In the genomic region with DNA sequence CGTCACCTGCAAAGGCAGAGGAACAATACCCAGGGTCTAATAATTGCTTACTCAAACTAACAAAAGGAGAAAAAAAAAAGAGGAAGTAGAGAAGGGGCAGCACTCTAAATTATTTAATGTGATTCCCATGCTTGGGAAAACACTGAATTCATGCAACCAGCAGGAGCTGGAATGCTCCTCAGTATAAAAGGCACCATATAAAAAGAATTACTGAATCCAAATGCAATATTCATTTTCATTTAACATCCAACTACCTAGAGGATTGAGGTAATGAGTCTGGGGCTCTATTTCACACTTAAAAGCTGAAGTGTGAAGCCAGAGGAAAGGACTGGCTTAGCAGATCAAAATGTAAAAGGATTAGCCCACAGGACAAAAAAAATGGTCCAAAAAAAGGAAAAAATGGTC, we compare ENCODE assay signal across 1 cellular context.
TF ChIP-seq lines count a peak whose summit lies in the region.

No MANE protein-coding gene starts in this region.

TF ChIP-seq in GM12878, 131 proteins besides CTCF, POLR2A, EP300 and RAD21 (continued from another document):
- TF ChIP-seq SPI1 (IDR thresholded peaks at IDR 0.05; ENCODE audit: borderline replicate concordance, insufficient read depth, low read depth, low read length) (peak; percentile 79), BCL11A (IDR thresholded peaks at IDR 0.05; ENCODE audit: low read depth, low read length) (no peak), ZNF384 (IDR thresholded peaks at IDR 0.05; ENCODE audit: borderline replicate concordance, low read depth, low read length) (0 out of 2 replicates have a peak, but pooled peaks have one; percentile 48), CREB1 (IDR thresholded peaks at IDR 0.05; ENCODE audit: low read depth) (0 out of 2 replicates have a peak, but pooled peaks have one; percentile 14), MTA3 (IDR thresholded peaks at IDR 0.05; ENCODE audit: borderline replicate concordance, low read length) (no peak), BMI1 (IDR thresholded peaks at IDR 0.05; ENCODE audit: borderline replicate concordance) (peak; percentile 27; the same call in 1 of the 2 replicates), MXI1 (IDR thresholded peaks at IDR 0.05; ENCODE audit: low read depth, low read length) (0 out of 2 replicates have a peak, but pooled peaks have one; percentile 29), HCFC1 (IDR thresholded peaks at IDR 0.05; ENCODE audit: low read length) (no peak), IRF4 (IDR thresholded peaks at IDR 0.05; ENCODE audit: low read depth, low read length) (0 out of 2 replicates have a peak, but pooled peaks have one; percentile 31), PAX8 (IDR thresholded peaks at IDR 0.05) (peak; percentile 15; the same call in 1 of the 2 replicates), JUNB (IDR thresholded peaks at IDR 0.05) (peak; percentile 76), SRF (IDR thresholded peaks at IDR 0.05; ENCODE audit: low read depth in 2 of 2, low read length in 2 of 2) (no peak), YY1 (IDR thresholded peaks at IDR 0.05; ENCODE audit: low read depth, low read length) (no peak), ZNF217 (IDR thresholded peaks at IDR 0.05) (no peak)
- TF ChIP-seq, protein P1, sequence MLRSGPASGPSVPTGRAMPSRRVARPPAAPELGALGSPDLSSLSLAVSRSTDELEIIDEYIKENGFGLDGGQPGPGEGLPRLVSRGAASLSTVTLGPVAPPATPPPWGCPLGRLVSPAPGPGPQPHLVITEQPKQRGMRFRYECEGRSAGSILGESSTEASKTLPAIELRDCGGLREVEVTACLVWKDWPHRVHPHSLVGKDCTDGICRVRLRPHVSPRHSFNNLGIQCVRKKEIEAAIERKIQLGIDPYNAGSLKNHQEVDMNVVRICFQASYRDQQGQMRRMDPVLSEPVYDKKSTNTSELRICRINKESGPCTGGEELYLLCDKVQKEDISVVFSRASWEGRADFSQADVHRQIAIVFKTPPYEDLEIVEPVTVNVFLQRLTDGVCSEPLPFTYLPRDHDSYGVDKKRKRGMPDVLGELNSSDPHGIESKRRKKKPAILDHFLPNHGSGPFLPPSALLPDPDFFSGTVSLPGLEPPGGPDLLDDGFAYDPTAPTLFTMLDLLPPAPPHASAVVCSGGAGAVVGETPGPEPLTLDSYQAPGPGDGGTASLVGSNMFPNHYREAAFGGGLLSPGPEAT (IDR thresholded peaks at IDR 0.05; ENCODE audit: low read depth): peak; percentile 65
- TF ChIP-seq, protein P2, sequence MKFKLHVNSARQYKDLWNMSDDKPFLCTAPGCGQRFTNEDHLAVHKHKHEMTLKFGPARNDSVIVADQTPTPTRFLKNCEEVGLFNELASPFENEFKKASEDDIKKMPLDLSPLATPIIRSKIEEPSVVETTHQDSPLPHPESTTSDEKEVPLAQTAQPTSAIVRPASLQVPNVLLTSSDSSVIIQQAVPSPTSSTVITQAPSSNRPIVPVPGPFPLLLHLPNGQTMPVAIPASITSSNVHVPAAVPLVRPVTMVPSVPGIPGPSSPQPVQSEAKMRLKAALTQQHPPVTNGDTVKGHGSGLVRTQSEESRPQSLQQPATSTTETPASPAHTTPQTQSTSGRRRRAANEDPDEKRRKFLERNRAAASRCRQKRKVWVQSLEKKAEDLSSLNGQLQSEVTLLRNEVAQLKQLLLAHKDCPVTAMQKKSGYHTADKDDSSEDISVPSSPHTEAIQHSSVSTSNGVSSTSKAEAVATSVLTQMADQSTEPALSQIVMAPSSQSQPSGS (IDR thresholded peaks at IDR 0.05; ENCODE audit: low read length): peak; percentile 45; the same call in 1 of the 2 replicates
- TF ChIP-seq, protein P3, sequence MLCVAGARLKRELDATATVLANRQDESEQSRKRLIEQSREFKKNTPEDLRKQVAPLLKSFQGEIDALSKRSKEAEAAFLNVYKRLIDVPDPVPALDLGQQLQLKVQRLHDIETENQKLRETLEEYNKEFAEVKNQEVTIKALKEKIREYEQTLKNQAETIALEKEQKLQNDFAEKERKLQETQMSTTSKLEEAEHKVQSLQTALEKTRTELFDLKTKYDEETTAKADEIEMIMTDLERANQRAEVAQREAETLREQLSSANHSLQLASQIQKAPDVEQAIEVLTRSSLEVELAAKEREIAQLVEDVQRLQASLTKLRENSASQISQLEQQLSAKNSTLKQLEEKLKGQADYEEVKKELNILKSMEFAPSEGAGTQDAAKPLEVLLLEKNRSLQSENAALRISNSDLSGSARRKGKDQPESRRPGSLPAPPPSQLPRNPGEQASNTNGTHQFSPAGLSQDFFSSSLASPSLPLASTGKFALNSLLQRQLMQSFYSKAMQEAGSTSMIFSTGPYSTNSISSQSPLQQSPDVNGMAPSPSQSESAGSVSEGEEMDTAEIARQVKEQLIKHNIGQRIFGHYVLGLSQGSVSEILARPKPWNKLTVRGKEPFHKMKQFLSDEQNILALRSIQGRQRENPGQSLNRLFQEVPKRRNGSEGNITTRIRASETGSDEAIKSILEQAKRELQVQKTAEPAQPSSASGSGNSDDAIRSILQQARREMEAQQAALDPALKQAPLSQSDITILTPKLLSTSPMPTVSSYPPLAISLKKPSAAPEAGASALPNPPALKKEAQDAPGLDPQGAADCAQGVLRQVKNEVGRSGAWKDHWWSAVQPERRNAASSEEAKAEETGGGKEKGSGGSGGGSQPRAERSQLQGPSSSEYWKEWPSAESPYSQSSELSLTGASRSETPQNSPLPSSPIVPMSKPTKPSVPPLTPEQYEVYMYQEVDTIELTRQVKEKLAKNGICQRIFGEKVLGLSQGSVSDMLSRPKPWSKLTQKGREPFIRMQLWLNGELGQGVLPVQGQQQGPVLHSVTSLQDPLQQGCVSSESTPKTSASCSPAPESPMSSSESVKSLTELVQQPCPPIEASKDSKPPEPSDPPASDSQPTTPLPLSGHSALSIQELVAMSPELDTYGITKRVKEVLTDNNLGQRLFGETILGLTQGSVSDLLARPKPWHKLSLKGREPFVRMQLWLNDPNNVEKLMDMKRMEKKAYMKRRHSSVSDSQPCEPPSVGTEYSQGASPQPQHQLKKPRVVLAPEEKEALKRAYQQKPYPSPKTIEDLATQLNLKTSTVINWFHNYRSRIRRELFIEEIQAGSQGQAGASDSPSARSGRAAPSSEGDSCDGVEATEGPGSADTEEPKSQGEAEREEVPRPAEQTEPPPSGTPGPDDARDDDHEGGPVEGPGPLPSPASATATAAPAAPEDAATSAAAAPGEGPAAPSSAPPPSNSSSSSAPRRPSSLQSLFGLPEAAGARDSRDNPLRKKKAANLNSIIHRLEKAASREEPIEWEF (IDR thresholded peaks at IDR 0.05; ENCODE audit: insufficient replicate concordance, low read depth, low read length): peak; percentile 65
